In genomic region chr2:174718591-174718990, GRCh38 we compare ENCODE assay signal across 22 cellular contexts. TPM values are rescaled to one million over a fixed set of nuclear protein-coding genes. Genes with fewer than 3 reads are reported as not detected.
A peak's percentile ranks its signal among the peaks of the same experiment; 100 is the strongest.
DNase-seq lines count a peak whose midpoint lies in the region; ATAC-seq and FAIRE-seq lines count a peak whose summit lies in the region.
"Had no signal": no experiment of that assay in that cellular context is flagged by ENCODE, and none has a peak within 500 bp of the region (broad histone marks: within the 10 kb centered on the region; RNA-seq: fewer than 3 reads in every experiment).

No MANE protein-coding gene starts in this region.

- no peak overlapping the region for H3K4me3 ChIP-seq in trophoblast cell (ENCODE audit: low read depth, low read length)
- H3K4me3 ChIP-seq: BLaER1, HAP-1 had no signal

- intact Hi-C loops in left colon (cut with DNase I, micrococcal nuclease) = no loop called here

- H3K9ac ChIP-seq in trophoblast cell (ENCODE audit: low read length) = no peak overlapping the region
- H3K9ac ChIP-seq: BLaER1 had no signal

- no peaks in the 10 kb centered on the region for H3K79me2 ChIP-seq in trophoblast cell (ENCODE audit: control insufficient read depth, insufficient read depth, low read length, poor library complexity)

- H3K14ac ChIP-seq in trophoblast cell (ENCODE audit: low read length) = no peak overlapping the region

- H4K8ac ChIP-seq in trophoblast cell (ENCODE audit: low read depth, low read length) = no peak overlapping the region

- H4K12ac ChIP-seq in trophoblast cell (ENCODE audit: low read depth, low read length) = no peak overlapping the region

- no peak overlapping the region for H2AFZ ChIP-seq in trophoblast cell (ENCODE audit: insufficient read depth, low read length, poor library complexity)

- H3K4me1 ChIP-seq in trophoblast cell (ENCODE audit: control insufficient read depth in 1 of 2, insufficient read depth in 2 of 2, low read length in 2 of 2) = no peaks in the 10 kb centered on the region
- H3K4me1 ChIP-seq: Caco-2, HAP-1 had no signal

- H3K4me3 Mint-ChIP-seq in activated naive CD8-positive, alpha-beta T cell treated with anti-CD3 and anti-CD28 coated beads, Interleukin-2, amount 10 ng/mL, durations not matched to agents 7 days and 5 days = no peak overlapping the region
- no peak overlapping the region for H3K4me3 Mint-ChIP-seq in activated naive CD8-positive, alpha-beta T cell treated with anti-CD3 and anti-CD28 coated beads for 36 hours
- no peak overlapping the region for H3K4me3 Mint-ChIP-seq in activated CD8-positive, alpha-beta T cell treated with anti-CD3 and anti-CD28 coated beads, Interleukin-2, amount 10 ng/mL, durations not matched to agents 7 days and 5 days
- H3K4me3 Mint-ChIP-seq: B cell, HFFc6 had no signal

- H2BK12ac ChIP-seq in trophoblast cell (ENCODE audit: low read length) = no peak overlapping the region

- no peaks in the 10 kb centered on the region for H3K27me3 ChIP-seq in trophoblast cell (ENCODE audit: insufficient read depth, low read length)
- H3K27me3 ChIP-seq: BLaER1 had no signal

- no peak overlapping the region for H3K4ac ChIP-seq in trophoblast cell (ENCODE audit: low read depth, low read length)

- ATAC-seq in activated naive CD8-positive, alpha-beta T cell treated with anti-CD3 and anti-CD28 coated beads, Interleukin-2, amount 10 ng/mL, durations not matched to agents 7 days and 5 days (ENCODE audit: low read depth) = no peak
- no peak for ATAC-seq in activated CD8-positive, alpha-beta T cell treated with anti-CD3 and anti-CD28 coated beads, Interleukin-2, amount 10 ng/mL, durations not matched to agents 7 days and 5 days
- ATAC-seq in left colon = no peak
- ATAC-seq: CD8-positive, alpha-beta T cell had no signal

- no peak overlapping the region for H3K27ac ChIP-seq in trophoblast cell (ENCODE audit: low read depth, low read length)
- H3K27ac ChIP-seq: 22Rv1, BLaER1, C4-2B had no signal

- no peak overlapping the region for H2AK5ac ChIP-seq in trophoblast cell (ENCODE audit: low read length)

- POLR2A ChIA-PET in activated naive CD8-positive, alpha-beta T cell treated with anti-CD3 and anti-CD28 coated beads, Interleukin-2, amount 10 ng/mL, durations not matched to agents 7 days and 5 days (lab: Charles Lee) = interaction anchor here (1.2 to 1.6 kb wide), 2 partner anchors 8 to 21 kb away, joined by 3 to 4 read pairs; no protein-coding TSS in a partner anchor
- POLR2A ChIA-PET in activated CD8-positive, alpha-beta T cell treated with anti-CD3 and anti-CD28 coated beads, Interleukin-2, amount 10 ng/mL, durations not matched to agents 7 days and 5 days (lab: Charles Lee) = no interaction called here

- CTCF ChIA-PET in activated CD8-positive, alpha-beta T cell treated with anti-CD3 and anti-CD28 coated beads, Interleukin-2, amount 10 ng/mL, durations not matched to agents 7 days and 5 days (lab: Charles Lee) = interaction anchor here (1.1 to 1.8 kb wide), 7 partner anchors 12 to 66 kb away, joined by 3 to 5 read pairs (median 4); no protein-coding TSS in a partner anchor

- no peak overlapping the region for H3K4me2 ChIP-seq in trophoblast cell (ENCODE audit: low read length)

- no peak overlapping the region for H2BK120ac ChIP-seq in trophoblast cell (ENCODE audit: insufficient read depth, low read length, poor library complexity)

- H3K23ac ChIP-seq in trophoblast cell (ENCODE audit: low read length) = no peak overlapping the region

- H3K27me3 Mint-ChIP-seq in activated naive CD8-positive, alpha-beta T cell treated with anti-CD3 and anti-CD28 coated beads, Interleukin-2, amount 10 ng/mL, durations not matched to agents 7 days and 5 days = peaks cover 4% of the 10 kb centered on the region
- H3K27me3 Mint-ChIP-seq in activated naive CD8-positive, alpha-beta T cell treated with anti-CD3 and anti-CD28 coated beads for 36 hours = peaks cover 4% of the 10 kb centered on the region
- peaks cover 6% of the 10 kb centered on the region for H3K27me3 Mint-ChIP-seq in activated CD8-positive, alpha-beta T cell treated with anti-CD3 and anti-CD28 coated beads, Interleukin-2, amount 10 ng/mL, durations not matched to agents 7 days and 5 days (ENCODE audit: low read depth)

- no peaks in the 10 kb centered on the region for H3K9me3 Mint-ChIP-seq in activated naive CD8-positive, alpha-beta T cell treated with anti-CD3 and anti-CD28 coated beads, Interleukin-2, amount 10 ng/mL, durations not matched to agents 7 days and 5 days
- H3K9me3 Mint-ChIP-seq in activated naive CD8-positive, alpha-beta T cell treated with anti-CD3 and anti-CD28 coated beads for 36 hours = peaks cover 3% of the 10 kb centered on the region
- H3K9me3 Mint-ChIP-seq in activated CD8-positive, alpha-beta T cell treated with anti-CD3 and anti-CD28 coated beads, Interleukin-2, amount 10 ng/mL, durations not matched to agents 7 days and 5 days (ENCODE audit: insufficient read depth) = no peaks in the 10 kb centered on the region

- no peaks in the 10 kb centered on the region for H3K79me1 ChIP-seq in trophoblast cell (ENCODE audit: low read length)

- H3K36me3 ChIP-seq in trophoblast cell (ENCODE audit: control insufficient read depth in 1 of 2, insufficient read depth in 2 of 2, low read length in 2 of 2) = no peaks in the 10 kb centered on the region
- H3K36me3 ChIP-seq: BLaER1, HAP-1 had no signal

- H3K9me3 ChIP-seq in trophoblast cell (ENCODE audit: insufficient read depth, low read depth, low read length) = no peaks in the 10 kb centered on the region
- H3K9me3 ChIP-seq: Caco-2, HAP-1 had no signal

- WGBS in trophoblast cell (ENCODE audit: extremely low coverage, insufficient coverage, insufficient read length) = no CpG with 5 or more reads among the region's 4 CpGs

- H3K27ac Mint-ChIP-seq in activated naive CD8-positive, alpha-beta T cell treated with anti-CD3 and anti-CD28 coated beads, Interleukin-2, amount 10 ng/mL, durations not matched to agents 7 days and 5 days = peak overlapping the region; percentile 22
- H3K27ac Mint-ChIP-seq in activated naive CD8-positive, alpha-beta T cell treated with anti-CD3 and anti-CD28 coated beads for 36 hours = no peak overlapping the region
- peak overlapping the region; percentile 1 for H3K27ac Mint-ChIP-seq in activated CD8-positive, alpha-beta T cell treated with anti-CD3 and anti-CD28 coated beads, Interleukin-2, amount 10 ng/mL, durations not matched to agents 7 days and 5 days
- H3K27ac Mint-ChIP-seq: B cell; CD8-positive, alpha-beta T cell; HFFc6 had no signal

- H3K18ac ChIP-seq in trophoblast cell (ENCODE audit: low read length) = no peak overlapping the region

- no peak for DNase-seq in activated naive CD8-positive, alpha-beta T cell treated with anti-CD3 and anti-CD28 coated beads, Interleukin-2, amount 10 ng/mL, durations not matched to agents 7 days and 5 days
- DNase-seq in activated naive CD8-positive, alpha-beta T cell treated with anti-CD3 and anti-CD28 coated beads for 36 hours = no peak
- no peak for DNase-seq in activated CD8-positive, alpha-beta T cell treated with anti-CD3 and anti-CD28 coated beads, Interleukin-2, amount 10 ng/mL, durations not matched to agents 7 days and 5 days
- DNase-seq in trophoblast cell (peak; percentile 59 to 69), RCC 7860 (ENCODE audit: low spot score) (no peak), left colon (no peak)
- DNase-seq: Caco-2; CD4-positive, CD25-positive, alpha-beta regulatory T cell; DMS153; DND-41; GOT3; HFFc6 had no signal

- H2BK5ac ChIP-seq in trophoblast cell (ENCODE audit: low read depth, low read length, poor library complexity) = no peak overlapping the region

- no peak overlapping the region for H4K91ac ChIP-seq in trophoblast cell (ENCODE audit: low read depth, low read length)

- H3K4me1 Mint-ChIP-seq in activated naive CD8-positive, alpha-beta T cell treated with anti-CD3 and anti-CD28 coated beads, Interleukin-2, amount 10 ng/mL, durations not matched to agents 7 days and 5 days = peaks cover 28% of the 10 kb centered on the region
- H3K4me1 Mint-ChIP-seq in activated naive CD8-positive, alpha-beta T cell treated with anti-CD3 and anti-CD28 coated beads for 36 hours = peaks cover 33% of the 10 kb centered on the region
- peaks cover 34% of the 10 kb centered on the region for H3K4me1 Mint-ChIP-seq in activated CD8-positive, alpha-beta T cell treated with anti-CD3 and anti-CD28 coated beads, Interleukin-2, amount 10 ng/mL, durations not matched to agents 7 days and 5 days (ENCODE audit: low read depth)
- H3K4me1 Mint-ChIP-seq: B cell had no signal

- FAIRE-seq in RCC 7860 (lab: Jason Lieb, UNC) = no peak
- FAIRE-seq: A204.1, G401.6, GM12892, H54 had no signal

- peaks cover under 1% of the 10 kb centered on the region for H3K36me3 Mint-ChIP-seq in activated naive CD8-positive, alpha-beta T cell treated with anti-CD3 and anti-CD28 coated beads, Interleukin-2, amount 10 ng/mL, durations not matched to agents 7 days and 5 days
- no peaks in the 10 kb centered on the region for H3K36me3 Mint-ChIP-seq in activated naive CD8-positive, alpha-beta T cell treated with anti-CD3 and anti-CD28 coated beads for 36 hours
- peaks cover under 1% of the 10 kb centered on the region for H3K36me3 Mint-ChIP-seq in activated CD8-positive, alpha-beta T cell treated with anti-CD3 and anti-CD28 coated beads, Interleukin-2, amount 10 ng/mL, durations not matched to agents 7 days and 5 days (ENCODE audit: low read depth)
- H3K36me3 Mint-ChIP-seq: CD4-positive, CD25-positive, alpha-beta regulatory T cell; CD8-positive, alpha-beta T cell had no signal

RNA-seq across cellular contexts. Expression of gene CHRNA1, which starts 45.7 kb away (rescaled TPM):
- not detected for total RNA-seq in activated naive CD8-positive, alpha-beta T cell treated with anti-CD3 and anti-CD28 coated beads, Interleukin-2, amount 10 ng/mL, durations not matched to agents 7 days and 5 days
- total RNA-seq in activated naive CD8-positive, alpha-beta T cell treated with anti-CD3 and anti-CD28 coated beads for 36 hours = not detected
- not detected for total RNA-seq in activated CD8-positive, alpha-beta T cell treated with anti-CD3 and anti-CD28 coated beads, Interleukin-2, amount 10 ng/mL, durations not matched to agents 7 days and 5 days
- 0.04 TPM in 1 of 2 replicates, not detected in the other for polyA plus RNA-seq in trophoblast cell (2013)
- 1 to 10 TPM; 2.3 to 3.5 TPM for total RNA-seq in left colon
- total RNA-seq: Caco-2 had no signal

Comparison
In these comparisons a context has a peak if more than half of its experiments do, and no peak if none do; other contexts are left out.
1. DNase-seq: peak in trophoblast cell (2 of 2); none in activated naive CD8-positive, alpha-beta T cell treated with anti-CD3 and anti-CD28 coated beads, Interleukin-2, amount 10 ng/mL, durations not matched to agents 7 days and 5 days (single experiment), activated naive CD8-positive, alpha-beta T cell treated with anti-CD3 and anti-CD28 coated beads for 36 hours (single experiment), activated CD8-positive, alpha-beta T cell treated with anti-CD3 and anti-CD28 coated beads, Interleukin-2, amount 10 ng/mL, durations not matched to agents 7 days and 5 days (single experiment), RCC 7860 (single experiment) and left colon (0 of 2).